ENCODE assay signal across 13 cellular contexts in the genomic region with DNA sequence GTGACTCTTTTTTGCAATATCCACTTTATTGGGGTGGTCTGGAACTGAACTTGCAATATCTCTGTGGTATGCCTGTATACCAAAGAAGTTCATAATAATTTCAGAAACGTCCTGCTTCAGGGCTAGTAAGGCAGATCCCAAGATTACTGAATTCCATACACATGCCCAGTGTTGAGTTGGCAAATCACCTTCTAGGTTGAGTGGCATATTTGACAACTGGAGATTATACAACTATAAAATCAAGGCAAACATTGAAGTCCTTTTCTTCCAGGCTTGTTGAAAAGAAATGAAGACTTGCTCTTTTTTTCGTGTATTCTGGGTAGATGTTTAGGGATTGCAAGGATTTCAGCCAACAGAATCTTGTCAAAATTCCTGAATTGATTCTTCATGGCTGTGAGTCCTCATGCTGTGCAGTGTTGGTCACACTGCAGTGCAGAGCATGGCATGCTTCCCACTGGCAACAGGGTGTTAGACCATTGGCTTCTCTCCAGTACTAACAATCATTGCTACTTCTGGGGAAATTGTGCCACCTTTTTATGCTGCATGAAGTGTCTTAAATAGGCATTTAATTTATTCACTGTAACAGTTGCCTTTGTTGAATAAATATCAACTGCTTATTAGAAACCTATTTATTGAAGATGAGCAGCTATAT.
DNase-seq lines count a peak whose midpoint lies in the region; TF ChIP-seq lines count a peak whose summit lies in the region.
"Had no signal": no experiment of that assay in that cellular context is flagged by ENCODE, and none has a peak within 500 bp of the region (broad histone marks: within the 10 kb centered on the region; RNA-seq: fewer than 3 reads in every experiment).

No MANE protein-coding gene starts in this region.

- intact Hi-C loops in dorsolateral prefrontal cortex (cut with DNase I), result no loop called here

- no peaks in the 10 kb centered on the region for H3K27me3 ChIP-seq in dorsolateral prefrontal cortex

- no peak overlapping the region for H3K27ac ChIP-seq in dorsolateral prefrontal cortex

- DNase-seq in EH (ENCODE audit: low read depth), result peak; percentile 27
- peak; percentile 62 to 91 for DNase-seq in NCI-H2081 (lab: John Stamatoyannopoulos, UW)
- DNase-seq in cardiac fibroblast (ENCODE audit: low read depth in 2 of 2), result peak; percentile 8 to 59
- peak; percentile 12 for DNase-seq in medulla oblongata (ENCODE audit: extremely low spot score)
- no peak for DNase-seq in dorsolateral prefrontal cortex
- DNase-seq in HPDE6-E6E7 (ENCODE audit: extremely low spot score), result no peak
- no peak for DNase-seq in SW480 (ENCODE audit: low spot score)
- DNase-seq in C1 segment of cervical spinal cord (lab: John Stamatoyannopoulos, UW), result no peak
- DNase-seq: activated CD4-positive, alpha-beta T cell treated with anti-CD3 and anti-CD28 coated beads, Interleukin-2, amount 10 ng/mL, durations not matched to agents 7 days and 5 days; CD4-positive, alpha-beta T cell; NCI-H1930; retina; T-helper 1 cell had no signal

- H3K4me3 ChIP-seq in cardiac fibroblast (replicated peaks in 1 of 2; ENCODE audit: low read depth in 2 of 2, low read length in 2 of 2) (no peak overlapping the region), dorsolateral prefrontal cortex (no peak overlapping the region)

- TF ChIP-seq CTCF in cardiac fibroblast (IDR thresholded peaks at IDR 0.05; ENCODE audit: low read depth, low read length) (no peak), dorsolateral prefrontal cortex (IDR thresholded peaks at IDR 0.05 in 54 of 56, conservative IDR thresholded peaks at IDR 0.05 in 2 of 56; ENCODE audit: low read depth in 1 of 56, partially characterized antibody in 56 of 56) (no peak)

Comparison
In these comparisons a context has a peak if more than half of its experiments do, and no peak if none do; other contexts are left out.
1. DNase-seq: peak in EH (single experiment), NCI-H2081 (2 of 2), cardiac fibroblast (2 of 2) and medulla oblongata (single experiment); none in dorsolateral prefrontal cortex (0 of 10), HPDE6-E6E7 (single experiment), SW480 (single experiment) and C1 segment of cervical spinal cord (0 of 14).